Comparison of ENCODE assay signal across 1 cellular context in the genomic region with DNA sequence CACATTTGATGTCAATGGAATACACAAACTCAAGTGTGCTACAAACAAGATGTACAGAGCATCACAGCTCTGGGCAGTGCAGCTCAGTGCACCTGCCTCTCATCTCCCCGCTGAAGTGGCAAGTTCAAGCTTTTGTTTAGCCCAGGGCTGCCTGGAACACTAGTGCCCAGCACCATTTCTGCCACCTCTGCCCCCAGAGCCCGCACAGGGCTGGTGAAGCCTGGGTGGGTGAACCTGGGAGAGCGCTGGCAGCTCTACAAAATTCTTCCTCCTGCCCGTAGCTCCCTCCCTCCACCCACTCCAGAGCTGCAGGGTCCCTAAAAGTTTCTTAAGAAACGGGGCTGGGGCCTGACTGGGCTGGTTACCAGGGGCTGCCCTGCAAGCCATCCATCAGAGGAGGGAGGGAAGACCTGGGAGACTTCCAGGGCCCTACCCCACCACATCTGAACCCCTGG.
TF ChIP-seq lines count a peak whose summit lies in the region.

No MANE protein-coding gene starts in this region.

TF ChIP-seq in HCT116, 20 proteins besides CTCF, POLR2A, EP300 and RAD21:
- TF ChIP-seq YY1 (IDR thresholded peaks at IDR 0.05; ENCODE audit: extremely low read depth, insufficient replicate concordance, low read depth, low read length) (no peak), EZH2 (IDR thresholded peaks at IDR 0.05) (no peak), ZBTB33 (IDR thresholded peaks at IDR 0.05; ENCODE audit: extremely low read depth, insufficient replicate concordance, low read length) (no peak), CEBPB (IDR thresholded peaks at IDR 0.05; ENCODE audit: low read depth) (no peak), ZNF274 (IDR thresholded peaks at IDR 0.05; ENCODE audit: low read depth, low read length) (no peak), CBX3 (IDR thresholded peaks at IDR 0.05; ENCODE audit: low read depth) (no peak), FOSL1 (IDR thresholded peaks at IDR 0.05; ENCODE audit: low read depth) (no peak), TCF7L2 (IDR thresholded peaks at IDR 0.05; ENCODE audit: borderline replicate concordance, extremely low read depth, insufficient read depth, insufficient read length) (no peak), SRF (IDR thresholded peaks at IDR 0.05; ENCODE audit: low read depth) (no peak), REST (IDR thresholded peaks at IDR 0.05; ENCODE audit: low read depth) (no peak), EGR1 (IDR thresholded peaks at IDR 0.05; ENCODE audit: low read depth) (no peak), JUND (IDR thresholded peaks at IDR 0.05) (no peak), ZFX (IDR thresholded peaks at IDR 0.05) (no peak), POLR2AphosphoS5 (IDR thresholded peaks at IDR 0.05; ENCODE audit: low read depth, low read length) (no peak), EZH2phosphoT487 (IDR thresholded peaks at IDR 0.05; ENCODE audit: borderline replicate concordance) (no peak), MAX (IDR thresholded peaks at IDR 0.05) (no peak)
- TF ChIP-seq, protein P1, sequence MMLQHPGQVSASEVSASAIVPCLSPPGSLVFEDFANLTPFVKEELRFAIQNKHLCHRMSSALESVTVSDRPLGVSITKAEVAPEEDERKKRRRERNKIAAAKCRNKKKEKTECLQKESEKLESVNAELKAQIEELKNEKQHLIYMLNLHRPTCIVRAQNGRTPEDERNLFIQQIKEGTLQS (IDR thresholded peaks at IDR 0.05): no peak
